ENCODE assay signal across 35 cellular contexts in the genomic region with DNA sequence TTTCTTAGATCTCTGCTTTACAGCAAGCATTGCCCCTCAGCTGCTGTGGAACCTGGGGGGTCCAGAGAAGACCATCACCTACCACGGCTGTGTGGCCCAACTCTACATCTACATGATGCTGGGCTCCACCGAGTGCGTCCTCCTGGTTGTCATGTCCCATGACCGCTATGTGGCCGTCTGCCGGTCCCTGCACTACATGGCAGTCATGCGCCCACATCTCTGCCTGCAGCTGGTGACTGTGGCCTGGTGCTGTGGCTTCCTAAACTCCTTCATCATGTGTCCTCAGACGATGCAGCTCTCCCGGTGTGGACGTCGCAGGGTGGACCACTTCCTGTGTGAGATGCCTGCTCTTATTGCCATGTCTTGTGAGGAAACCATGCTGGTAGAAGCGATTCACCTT. TPM values are rescaled to one million over a fixed set of nuclear protein-coding genes. Genes with fewer than 3 reads are reported as not detected.
"Had no signal": no experiment of that assay in that cellular context is flagged by ENCODE, and none has a peak within 500 bp of the region (broad histone marks: within the 10 kb centered on the region; RNA-seq: fewer than 3 reads in every experiment).

No MANE protein-coding gene starts in this region.

- H3K36me3 ChIP-seq: ascending aorta, breast epithelium, cardiac muscle cell, colonic mucosa, esophagus squamous epithelium, gastroesophageal sphincter, heart right ventricle had no signal

- H3K27me3 ChIP-seq: ascending aorta, colonic mucosa had no signal

- ATAC-seq: activated naive CD4-positive, alpha-beta T cell treated with anti-CD3 and anti-CD28 coated beads, Interleukin-2, amount 50 U/mL, for 72 hours; activated T-cell treated with anti-CD3 and anti-CD28 coated beads, Interleukin-2, amount 50 U/mL, for 72 hours; gastroesophageal sphincter; heart right ventricle; WTC11 had no signal

- H3K36me3 Mint-ChIP-seq: activated naive CD4-positive, alpha-beta T cell treated with anti-CD3 and anti-CD28 coated beads, Interleukin-2, amount 10 ng/mL, durations not matched to agents 7 days and 5 days; activated naive CD4-positive, alpha-beta T cell treated with anti-CD3 and anti-CD28 coated beads, Interleukin-2, amount 50 U/mL, for 72 hours; activated naive CD8-positive, alpha-beta T cell treated with anti-CD3 and anti-CD28 coated beads, Interleukin-2, amount 10 ng/mL, durations not matched to agents 7 days and 5 days; brain; WTC11 had no signal

- H3K9me3 ChIP-seq: ascending aorta, breast epithelium, colonic mucosa, esophagus squamous epithelium, gastroesophageal sphincter, heart right ventricle had no signal

- H3K4me1 Mint-ChIP-seq: activated CD4-positive, alpha-beta T cell treated with anti-CD3 and anti-CD28 coated beads, Interleukin-2, amount 10 ng/mL, durations not matched to agents 7 days and 5 days; activated naive CD4-positive, alpha-beta T cell treated with anti-CD3 and anti-CD28 coated beads, Interleukin-2, amount 10 ng/mL, durations not matched to agents 7 days and 5 days; brain had no signal

- H3K9me3 Mint-ChIP-seq: activated CD4-positive, alpha-beta T cell treated with anti-CD3 and anti-CD28 coated beads, Interleukin-2, amount 10 ng/mL, durations not matched to agents 7 days and 5 days; activated naive CD4-positive, alpha-beta T cell treated with anti-CD3 and anti-CD28 coated beads, Interleukin-2, amount 10 ng/mL, durations not matched to agents 7 days and 5 days; activated naive CD4-positive, alpha-beta T cell treated with anti-CD3 and anti-CD28 coated beads, Interleukin-2, amount 50 U/mL, for 72 hours; activated naive CD8-positive, alpha-beta T cell treated with anti-CD3 and anti-CD28 coated beads, Interleukin-2, amount 10 ng/mL, durations not matched to agents 7 days and 5 days; activated T-cell treated with anti-CD3 and anti-CD28 coated beads, Interleukin-2, amount 50 U/mL, for 24 hours; activated T-cell treated with anti-CD3 and anti-CD28 coated beads, Interleukin-2, amount 50 U/mL, for 72 hours; brain had no signal

- H3K27ac Mint-ChIP-seq: activated CD4-positive, alpha-beta T cell treated with anti-CD3 and anti-CD28 coated beads, Interleukin-2, amount 10 ng/mL, durations not matched to agents 7 days and 5 days; activated naive CD4-positive, alpha-beta T cell treated with anti-CD3 and anti-CD28 coated beads, Interleukin-2, amount 10 ng/mL, durations not matched to agents 7 days and 5 days; activated naive CD4-positive, alpha-beta T cell treated with anti-CD3 and anti-CD28 coated beads, Interleukin-2, amount 50 U/mL, for 72 hours; activated naive CD8-positive, alpha-beta T cell treated with anti-CD3 and anti-CD28 coated beads, Interleukin-2, amount 10 ng/mL, durations not matched to agents 7 days and 5 days; activated T-cell treated with anti-CD3 and anti-CD28 coated beads, Interleukin-2, amount 50 U/mL, for 24 hours; activated T-cell treated with anti-CD3 and anti-CD28 coated beads, Interleukin-2, amount 50 U/mL, for 72 hours; brain; WTC11 had no signal

- DNase-seq: activated CD4-positive, alpha-beta T cell treated with anti-CD3 and anti-CD28 coated beads for 1 hour; activated CD4-positive, alpha-beta T cell treated with anti-CD3 and anti-CD28 coated beads for 4 hours; activated CD4-positive, alpha-beta T cell treated with anti-CD3 and anti-CD28 coated beads, Interleukin-2, amount 10 ng/mL, durations not matched to agents 7 days and 5 days; activated CD4-positive, alpha-beta T cell treated with anti-CD3 and anti-CD28 coated beads, Interleukin-2, amount 50 U/mL, for 4 hours; activated CD8-positive, alpha-beta memory T cell treated with anti-CD3 and anti-CD28 coated beads, Interleukin-2, amount 50 U/mL, for 48 hours; activated gamma-delta T cell; activated naive CD4-positive, alpha-beta T cell; activated naive CD4-positive, alpha-beta T cell treated with anti-CD3 and anti-CD28 coated beads, Interleukin-2, amount 10 ng/mL, durations not matched to agents 7 days and 5 days; activated naive CD8-positive, alpha-beta T cell treated with anti-CD3 and anti-CD28 coated beads, Interleukin-2, amount 10 ng/mL, durations not matched to agents 7 days and 5 days; activated T-cell treated with anti-CD3 and anti-CD28 coated beads for 4 hours; activated T-cell treated with anti-CD3 and anti-CD28 coated beads, Interleukin-2, amount 50 U/mL, for 24 hours; activated T-cell treated with anti-CD3 and anti-CD28 coated beads, Interleukin-2, amount 50 U/mL, for 72 hours; central memory CD4-positive, alpha-beta T cell; cerebellar nuclear complex; colonic mucosa; effector CD8-positive, alpha-beta T cell; esophagus squamous epithelium; foreskin melanocyte; heart right ventricle; T-helper 2 cell had no signal

- H3K4me1 ChIP-seq: ascending aorta, breast epithelium, colonic mucosa, esophagus squamous epithelium, gastroesophageal sphincter had no signal

- H3K4me3 Mint-ChIP-seq: activated CD4-positive, alpha-beta T cell treated with anti-CD3 and anti-CD28 coated beads, Interleukin-2, amount 10 ng/mL, durations not matched to agents 7 days and 5 days; activated naive CD4-positive, alpha-beta T cell treated with anti-CD3 and anti-CD28 coated beads, Interleukin-2, amount 10 ng/mL, durations not matched to agents 7 days and 5 days; activated naive CD8-positive, alpha-beta T cell treated with anti-CD3 and anti-CD28 coated beads, Interleukin-2, amount 10 ng/mL, durations not matched to agents 7 days and 5 days; activated T-cell treated with anti-CD3 and anti-CD28 coated beads, Interleukin-2, amount 50 U/mL, for 24 hours; activated T-cell treated with anti-CD3 and anti-CD28 coated beads, Interleukin-2, amount 50 U/mL, for 72 hours; brain; WTC11 had no signal

- H3K27ac ChIP-seq: ascending aorta, breast epithelium, cardiac muscle cell, colonic mucosa, epithelial cell of prostate, esophagus squamous epithelium, gastroesophageal sphincter, heart right ventricle, VCaP had no signal

- H3K4me3 ChIP-seq: ascending aorta, breast epithelium, cardiac muscle cell, colonic mucosa, esophagus squamous epithelium, gastroesophageal sphincter, heart right ventricle had no signal

RNA-seq across cellular contexts. Expression of gene OR2B11, which starts 33.4 kb away (rescaled TPM):
- total RNA-seq: activated CD4-positive, alpha-beta T cell treated with anti-CD3 and anti-CD28 coated beads, Interleukin-2, amount 10 ng/mL, durations not matched to agents 7 days and 5 days; activated naive CD4-positive, alpha-beta T cell treated with anti-CD3 and anti-CD28 coated beads, Interleukin-2, amount 50 U/mL, for 72 hours; activated naive CD8-positive, alpha-beta T cell treated with anti-CD3 and anti-CD28 coated beads, Interleukin-2, amount 10 ng/mL, durations not matched to agents 7 days and 5 days; ascending aorta; breast epithelium; cardiac muscle cell; colonic mucosa; dermis microvascular lymphatic vessel endothelial cell; endothelial cell of umbilical vein; esophagus squamous epithelium; fibroblast of lung; fibroblast of villous mesenchyme; gastroesophageal sphincter; glomerular endothelial cell; heart right ventricle; T-helper 1 cell treated with Interleukin-12 subunit alpha and Interleukin-12 subunit beta and Interleukin-4 antibody, amounts not matched to agents 30 ng/mL and 1 ng/mL, for 36 hours; WTC11 had no signal

RNA-seq across cellular contexts. Expression of gene OR2C3, which starts 44.9 kb away (rescaled TPM):
- total RNA-seq: activated CD4-positive, alpha-beta T cell treated with anti-CD3 and anti-CD28 coated beads, Interleukin-2, amount 10 ng/mL, durations not matched to agents 7 days and 5 days; activated naive CD4-positive, alpha-beta T cell treated with anti-CD3 and anti-CD28 coated beads, Interleukin-2, amount 50 U/mL, for 72 hours; activated naive CD8-positive, alpha-beta T cell treated with anti-CD3 and anti-CD28 coated beads, Interleukin-2, amount 10 ng/mL, durations not matched to agents 7 days and 5 days; activated T-cell treated with anti-CD3 and anti-CD28 coated beads, Interleukin-2, amount 50 U/mL, for 72 hours; ascending aorta; breast epithelium; cardiac muscle cell; colonic mucosa; dermis microvascular lymphatic vessel endothelial cell; endothelial cell of umbilical vein; esophagus squamous epithelium; fibroblast of lung; fibroblast of villous mesenchyme; glomerular endothelial cell; T-helper 1 cell treated with Interleukin-12 subunit alpha and Interleukin-12 subunit beta and Interleukin-4 antibody, amounts not matched to agents 30 ng/mL and 1 ng/mL, for 36 hours; WTC11 had no signal

RNA-seq across cellular contexts. Expression of gene GCSAML, which starts 57.6 kb away (rescaled TPM):
- total RNA-seq: activated CD4-positive, alpha-beta T cell treated with anti-CD3 and anti-CD28 coated beads, Interleukin-2, amount 10 ng/mL, durations not matched to agents 7 days and 5 days; activated naive CD8-positive, alpha-beta T cell treated with anti-CD3 and anti-CD28 coated beads, Interleukin-2, amount 10 ng/mL, durations not matched to agents 7 days and 5 days; ascending aorta; cardiac muscle cell; dermis microvascular lymphatic vessel endothelial cell; endothelial cell of umbilical vein; fibroblast of lung; fibroblast of villous mesenchyme; glomerular endothelial cell; T-helper 1 cell treated with Interleukin-12 subunit alpha and Interleukin-12 subunit beta and Interleukin-4 antibody, amounts not matched to agents 30 ng/mL and 1 ng/mL, for 36 hours; WTC11 had no signal
